Comparison of ENCODE assay signal across 9 cellular contexts in the genomic region with DNA sequence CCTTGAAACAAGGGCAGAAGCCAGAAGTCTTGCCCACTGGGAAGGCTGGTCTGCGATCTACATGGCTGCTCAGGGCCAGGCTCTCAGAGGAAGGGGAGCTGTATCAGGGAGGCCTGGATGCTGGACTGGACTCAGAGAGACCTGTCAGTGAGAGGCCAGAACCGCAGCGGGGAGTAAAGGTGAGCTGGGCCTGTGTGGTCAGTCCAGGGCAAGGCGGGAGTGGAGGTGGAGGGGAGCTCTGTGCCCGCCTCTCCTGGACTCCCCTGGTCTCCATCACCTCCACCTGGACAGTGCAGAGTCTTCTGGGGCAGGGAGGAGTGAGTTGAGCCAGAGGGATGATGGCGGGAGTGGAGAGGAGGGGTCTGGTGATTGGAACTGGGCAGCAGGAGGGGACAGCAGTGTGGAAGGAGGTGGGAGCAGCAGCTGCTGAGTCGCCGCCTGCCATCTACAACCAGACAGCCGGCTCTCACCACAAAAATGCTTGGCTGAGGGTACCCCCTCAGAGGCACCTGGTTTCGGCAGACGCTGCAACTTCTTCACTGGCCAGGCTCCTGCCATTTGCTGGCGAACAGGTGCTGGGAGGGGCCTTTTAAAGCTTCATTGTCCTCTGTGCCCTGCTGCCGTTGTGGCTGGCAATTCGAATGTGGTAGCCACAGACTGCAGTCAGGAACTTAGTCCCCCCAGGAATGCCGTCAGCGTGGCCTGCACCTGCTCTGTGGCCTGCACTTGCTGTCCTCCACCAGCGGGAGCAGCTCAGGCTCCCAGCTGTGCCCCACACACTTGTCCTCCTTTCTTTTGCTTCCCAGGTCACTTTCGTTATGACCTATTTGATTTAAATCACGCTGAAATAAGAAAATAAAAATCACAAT. TPM values are rescaled to one million over a fixed set of nuclear protein-coding genes. Genes with fewer than 3 reads are reported as not detected.
DNase-seq lines count a peak whose midpoint lies in the region; ATAC-seq and TF ChIP-seq lines count a peak whose summit lies in the region.
"Had no signal": no experiment of that assay in that cellular context is flagged by ENCODE, and none has a peak within 500 bp of the region (broad histone marks: within the 10 kb centered on the region; RNA-seq: fewer than 3 reads in every experiment).

No MANE protein-coding gene starts in this region.

- H3K27ac Mint-ChIP-seq in activated T-helper 2 cell treated with anti-CD3 and anti-CD28 coated beads, Interferon-gamma antibody, Interleukin-2, Interleukin-4, amounts not matched to agents 10 μg/mL and 5 μg/mL and 100 μg/mL, durations not matched to agents 14 hours and 24 hours and 36 hours: no peak overlapping the region

- H3K27ac ChIP-seq in temporal lobe (ENCODE audit: low read depth, low read length): peak overlapping the region; percentile 95

- ATAC-seq in HG03378 (IDR thresholded peaks at IDR 0.05; ENCODE audit: unreplicated experiment) (no peak), GM19467 (IDR thresholded peaks at IDR 0.05; ENCODE audit: unreplicated experiment) (no peak)

- no peaks in the 10 kb centered on the region for H3K27me3 ChIP-seq in kidney epithelial cell (ENCODE audit: control insufficient read depth, insufficient read depth, low read length)

- DNase-seq in DMS 273 (lab: John Stamatoyannopoulos, UW; ENCODE audit: unreplicated experiment) (peak; percentile 71), DMS 273 treated with DMSO at 0.1 percent for 48 hours (lab: John Stamatoyannopoulos, UW) (no peak), kidney epithelial cell (ENCODE audit: low read depth) (no peak), NCI-H1048 (lab: John Stamatoyannopoulos, UW) (no peak)
- peak; percentile 5 for DNase-seq in activated T-helper 2 cell treated with anti-CD3 and anti-CD28 coated beads, Interferon-gamma antibody, Interleukin-2, Interleukin-4, amounts not matched to agents 10 μg/mL and 5 μg/mL and 100 μg/mL, durations not matched to agents 14 hours and 24 hours and 36 hours (ENCODE audit: low spot score)

- H3K9me3 Mint-ChIP-seq in activated T-helper 2 cell treated with anti-CD3 and anti-CD28 coated beads, Interferon-gamma antibody, Interleukin-2, Interleukin-4, amounts not matched to agents 10 μg/mL and 5 μg/mL and 100 μg/mL, durations not matched to agents 14 hours and 24 hours and 36 hours: no peaks in the 10 kb centered on the region

- H3K4me3 Mint-ChIP-seq in activated T-helper 2 cell treated with anti-CD3 and anti-CD28 coated beads, Interferon-gamma antibody, Interleukin-2, Interleukin-4, amounts not matched to agents 10 μg/mL and 5 μg/mL and 100 μg/mL, durations not matched to agents 14 hours and 24 hours and 36 hours (ENCODE audit: low read depth): no peak overlapping the region

- H3K27me3 Mint-ChIP-seq in activated T-helper 2 cell treated with anti-CD3 and anti-CD28 coated beads, Interferon-gamma antibody, Interleukin-2, Interleukin-4, amounts not matched to agents 10 μg/mL and 5 μg/mL and 100 μg/mL, durations not matched to agents 14 hours and 24 hours and 36 hours (ENCODE audit: low read depth): no peaks in the 10 kb centered on the region

- H3K36me3 ChIP-seq in kidney epithelial cell (ENCODE audit: control insufficient read depth, insufficient read depth, low read length): no peaks in the 10 kb centered on the region

- TF ChIP-seq CTCF in kidney epithelial cell (IDR thresholded peaks at IDR 0.05; ENCODE audit: insufficient read depth, low read length, poor library complexity, severe bottlenecking): peak; percentile 46

- intact Hi-C loops in activated T-helper 2 cell treated with anti-CD3 and anti-CD28 coated beads, Interferon-gamma antibody, Interleukin-2, Interleukin-4, amounts not matched to agents 10 μg/mL and 5 μg/mL and 100 μg/mL, durations not matched to agents 14 hours and 24 hours and 36 hours (cut with micrococcal nuclease): no loop called here

- H3K4me3 ChIP-seq in kidney epithelial cell (ENCODE audit: low read depth, low read length): no peak overlapping the region

- no peaks in the 10 kb centered on the region for H3K36me3 Mint-ChIP-seq in activated T-helper 2 cell treated with anti-CD3 and anti-CD28 coated beads, Interferon-gamma antibody, Interleukin-2, Interleukin-4, amounts not matched to agents 10 μg/mL and 5 μg/mL and 100 μg/mL, durations not matched to agents 14 hours and 24 hours and 36 hours (ENCODE audit: low read depth)

- H3K4me1 Mint-ChIP-seq in activated T-helper 2 cell treated with anti-CD3 and anti-CD28 coated beads, Interferon-gamma antibody, Interleukin-2, Interleukin-4, amounts not matched to agents 10 μg/mL and 5 μg/mL and 100 μg/mL, durations not matched to agents 14 hours and 24 hours and 36 hours (ENCODE audit: low read depth): peaks cover 30% of the 10 kb centered on the region

RNA-seq across cellular contexts. Expression of a gene that starts 3.5 kb away (rescaled TPM):
- 0.66 and 1.7 TPM in 2 replicates for total RNA-seq in activated T-helper 2 cell treated with anti-CD3 and anti-CD28 coated beads, Interferon-gamma antibody, Interleukin-2, Interleukin-4, amounts not matched to agents 10 μg/mL and 5 μg/mL and 100 μg/mL, durations not matched to agents 14 hours and 24 hours and 36 hours
- total RNA-seq in kidney epithelial cell: 67.6 and 72.0 TPM in 2 replicates
- total RNA-seq in temporal lobe: 12.0 TPM

RNA-seq across cellular contexts. Expression of a gene that starts 15.5 kb away (rescaled TPM):
- total RNA-seq in activated T-helper 2 cell treated with anti-CD3 and anti-CD28 coated beads, Interferon-gamma antibody, Interleukin-2, Interleukin-4, amounts not matched to agents 10 μg/mL and 5 μg/mL and 100 μg/mL, durations not matched to agents 14 hours and 24 hours and 36 hours: 0.64 and 1.5 TPM in 2 replicates
- total RNA-seq in kidney epithelial cell (19.8 and 21.9 TPM in 2 replicates), temporal lobe (3.4 TPM)

RNA-seq across cellular contexts. Expression of a gene that starts 37.6 kb away (rescaled TPM):
- total RNA-seq in activated T-helper 2 cell treated with anti-CD3 and anti-CD28 coated beads, Interferon-gamma antibody, Interleukin-2, Interleukin-4, amounts not matched to agents 10 μg/mL and 5 μg/mL and 100 μg/mL, durations not matched to agents 14 hours and 24 hours and 36 hours: 24.6 and 25.6 TPM in 2 replicates
- total RNA-seq in kidney epithelial cell: 21.6 and 30.0 TPM in 2 replicates
- 34.4 TPM for total RNA-seq in temporal lobe

RNA-seq across cellular contexts. Expression of a gene that starts 52.0 kb away (rescaled TPM):
- not detected in 2 replicates for total RNA-seq in activated T-helper 2 cell treated with anti-CD3 and anti-CD28 coated beads, Interferon-gamma antibody, Interleukin-2, Interleukin-4, amounts not matched to agents 10 μg/mL and 5 μg/mL and 100 μg/mL, durations not matched to agents 14 hours and 24 hours and 36 hours
- total RNA-seq in kidney epithelial cell (not detected in 2 replicates), temporal lobe (not detected)
- total RNA-seq: SK-MEL-5 had no signal

Comparison
In these comparisons a context has a peak if more than half of its experiments do, and no peak if none do; other contexts are left out.
1. DNase-seq: peak in DMS 273 (single experiment) and activated T-helper 2 cell treated with anti-CD3 and anti-CD28 coated beads, Interferon-gamma antibody, Interleukin-2, Interleukin-4, amounts not matched to agents 10 μg/mL and 5 μg/mL and 100 μg/mL, durations not matched to agents 14 hours and 24 hours and 36 hours (single experiment); none in DMS 273 treated with DMSO at 0.1 percent for 48 hours (single experiment), kidney epithelial cell (single experiment) and NCI-H1048 (single experiment).